Comparison of ENCODE assay signal across 8 cellular contexts in genomic region chr19:58182989-58183821, GRCh38. TPM values are rescaled to one million over a fixed set of nuclear protein-coding genes. Genes with fewer than 3 reads are reported as not detected.
DNase-seq lines count a peak whose midpoint lies in the region; ATAC-seq, FAIRE-seq and TF ChIP-seq lines count a peak whose summit lies in the region.

Gene ZNF274, plus strand, starts transcription at chr19:58183061. Its CDS starts 905 bp downstream, at chr19:58183966.

- peaks cover 64% of the 10 kb centered on the region for H3K36me3 Mint-ChIP-seq in CD8-positive, alpha-beta T cell

- H4K8ac ChIP-seq in H1 (ENCODE audit: extremely low read depth, insufficient read depth, low read length), result peak within 1 kb of the TSS; percentile 100
- H4K8ac ChIP-seq in mesendoderm (ENCODE audit: low read depth, low read length), result peak within 1 kb of the TSS; percentile 88

- H3K27me3 ChIP-seq in CD8-positive, alpha-beta T cell (ENCODE audit: insufficient read depth, low read length), result no peaks in the 10 kb centered on the region
- no peaks in the 10 kb centered on the region for H3K27me3 ChIP-seq in H1 (replicated peaks in 1 of 4; ENCODE audit: control insufficient read depth in 3 of 4, extremely low read depth in 1 of 4, insufficient read depth in 3 of 4, low read length in 3 of 4)
- no peaks in the 10 kb centered on the region for H3K27me3 ChIP-seq in mesendoderm (ENCODE audit: insufficient read depth, low read length, poor library complexity)

- intact Hi-C loops in CD8-positive, alpha-beta T cell (cut with DNase I, micrococcal nuclease), result loop anchor here (1.0 to 5.0 kb wide), 16 partner anchors 28 to 942 kb away; partner anchors contain the start of genes ERVK3-1 (in 2 of the 2), ZNF497 (in 2 of the 2), ZNF8 (in 2 of the 2) and RPS5 (in 1 of the 2)

- peak within 1 kb of the TSS; percentile 100 for H3K18ac ChIP-seq in H1 (ENCODE audit: extremely low read depth, low read length)
- peak within 1 kb of the TSS; percentile 82 for H3K18ac ChIP-seq in mesendoderm (ENCODE audit: low read length)

- TF ChIP-seq POLR2A in H1 (IDR thresholded peaks at IDR 0.05; ENCODE audit: control extremely low read depth in 1 of 2, low read depth in 2 of 2, low read length in 2 of 2), result peak; percentile 87 to 96

- H3K23me2 ChIP-seq in H1 (ENCODE audit: low read depth, low read length), result peaks cover 9% of the 10 kb centered on the region; the same call in 1 of the 2 replicates

- no peak within 1 kb of the TSS for H2BK120ac ChIP-seq in H1 (replicated peaks; ENCODE audit: low read depth, low read length)
- H2BK120ac ChIP-seq in mesendoderm (ENCODE audit: low read depth, low read length), result no peak within 1 kb of the TSS

- H3K27ac ChIP-seq in CD8-positive, alpha-beta T cell (ENCODE audit: low read depth, low read length), result peak within 1 kb of the TSS; percentile 99
- H3K27ac ChIP-seq in H1 (ENCODE audit: low read depth, low read length), result peak within 1 kb of the TSS; percentile 99
- peak within 1 kb of the TSS; percentile 88 for H3K27ac ChIP-seq in mesendoderm (ENCODE audit: low read depth, low read length)

- peaks cover 4% of the 10 kb centered on the region for H3K79me1 ChIP-seq in H1 (ENCODE audit: low read depth, low read length)
- peaks cover 17% of the 10 kb centered on the region for H3K79me1 ChIP-seq in mesendoderm (ENCODE audit: low read length)

- H3K23ac ChIP-seq in H1 (ENCODE audit: insufficient read length), result no peak within 1 kb of the TSS
- H3K23ac ChIP-seq in mesendoderm (ENCODE audit: low read length), result peak within 1 kb of the TSS; percentile 98

- no peak for FAIRE-seq in H1 (lab: Jason Lieb, UNC)

- WGBS in H1 (ENCODE audit: extremely low coverage in 1 of 2, insufficient coverage in 1 of 2, insufficient read length in 1 of 2, insufficient replicate concordance in 2 of 2, low coverage in 1 of 2, low lambda C conversion rate in 2 of 2, missing lambda C conversion rate in 1 of 2), 2 experiments, result 2% methylated on average over 67 of the region's 80 CpGs; no CpG with 5 or more reads in 1 of the 2 experiments
- no CpG with 5 or more reads among the region's 80 CpGs for WGBS in mesendoderm (ENCODE audit: extremely low coverage, insufficient coverage, low lambda C conversion rate)

- POLR2A ChIA-PET in CD8-positive, alpha-beta T cell (lab: Charles Lee), result interaction anchor here (0.7 to 2.4 kb wide), 27 partner anchors 10 to 1790 kb away, joined by 3 to 15 read pairs (median 5); partner anchors contain the start of genes ERVK3-1, ZBTB45, ZNF154 and ZNF211
- POLR2A ChIA-PET in H1 (lab: Charles Lee; ENCODE audit: partially characterized antibody), result interaction anchor here (0.6 to 2.2 kb wide), 46 partner anchors 9 to 363 kb away, joined by 3 to 25 read pairs (median 4); partner anchors contain the start of genes ERVK3-1, TRIM28, ZNF135 and ZNF329

- peaks cover 9% of the 10 kb centered on the region for H3K4me1 ChIP-seq in CD8-positive, alpha-beta T cell (ENCODE audit: insufficient read depth, low read length)
- H3K4me1 ChIP-seq in H1 (replicated peaks in 1 of 4; ENCODE audit: control insufficient read depth in 3 of 4, insufficient read depth in 4 of 4, low read length in 3 of 4) (no peaks in the 10 kb centered on the region; a peak in 1 of 7 replicates), mesendoderm (ENCODE audit: control insufficient read depth, low read depth, low read length) (no peaks in the 10 kb centered on the region)

- H2BK12ac ChIP-seq in H1 (ENCODE audit: low read depth, low read length), result peak within 1 kb of the TSS; percentile 97

- peak within 1 kb of the TSS; percentile 99 for H3K4ac ChIP-seq in H1 (replicated peaks; ENCODE audit: insufficient read length, low read depth, low read length)
- peak within 1 kb of the TSS; percentile 75 for H3K4ac ChIP-seq in mesendoderm (ENCODE audit: low read depth, low read length)

- H3K9me3 Mint-ChIP-seq in CD8-positive, alpha-beta T cell, result peaks cover 29% of the 10 kb centered on the region

- no peaks in the 10 kb centered on the region for H4K20me1 ChIP-seq in H1 (replicated peaks in 1 of 2; ENCODE audit: control insufficient read depth in 1 of 2, insufficient read depth in 2 of 2, low read length in 2 of 2)

- H3K79me2 ChIP-seq in H1 (ENCODE audit: control insufficient read depth in 1 of 2, insufficient read depth in 2 of 2, low read length in 2 of 2), result peaks cover 2 to 12% of the 10 kb centered on the region in 2 experiments; a peak in 2 of 4 replicates
- H3K79me2 ChIP-seq in mesendoderm (ENCODE audit: control insufficient read depth, insufficient read depth, low read length), result peaks cover 8% of the 10 kb centered on the region

- H3K4me3 ChIP-seq in CD8-positive, alpha-beta T cell (ENCODE audit: low read depth, low read length), result peak within 1 kb of the TSS; percentile 90
- peak within 1 kb of the TSS; percentile 94 to 97 (median 96) for H3K4me3 ChIP-seq in H1 (ENCODE audit: extremely low read depth in 1 of 4, insufficient read depth in 2 of 4, low read depth in 3 of 4, low read length in 4 of 4)
- peak within 1 kb of the TSS; percentile 98 for H3K4me3 ChIP-seq in mesendoderm (ENCODE audit: low read length)

- peak within 1 kb of the TSS; percentile 100 for H4K5ac ChIP-seq in H1 (ENCODE audit: insufficient read length, low read depth, low read length)
- H4K5ac ChIP-seq in mesendoderm (ENCODE audit: low read length), result no peak within 1 kb of the TSS

- H2BK5ac ChIP-seq in H1 (ENCODE audit: low read depth, low read length) (peak within 1 kb of the TSS; percentile 99), mesendoderm (ENCODE audit: low read length) (peak within 1 kb of the TSS; percentile 99)

- ATAC-seq in CD8-positive, alpha-beta T cell, result peak; percentile 86
- ATAC-seq in GM19452 (IDR thresholded peaks at IDR 0.05; ENCODE audit: unreplicated experiment), result peak; percentile 93

- peak within 1 kb of the TSS; percentile 99 for H4K91ac ChIP-seq in H1 (replicated peaks; ENCODE audit: insufficient read length, low read length)

- peak within 1 kb of the TSS; percentile 76; the same call in 1 of the 2 replicates for H2AFZ ChIP-seq in H1 (ENCODE audit: low read length)

- peaks cover 62% of the 10 kb centered on the region for H3K9me3 ChIP-seq in CD8-positive, alpha-beta T cell (ENCODE audit: low read length)
- H3K9me3 ChIP-seq in H1 (ENCODE audit: insufficient read depth in 2 of 2, low read depth in 1 of 2, low read length in 1 of 2), result peaks cover 39 to 42% of the 10 kb centered on the region in 2 experiments

- H3K14ac ChIP-seq in H1 (ENCODE audit: insufficient read length), result no peak within 1 kb of the TSS

- peak within 1 kb of the TSS; percentile 99 for H2BK15ac ChIP-seq in H1 (ENCODE audit: low read length)
- H2BK15ac ChIP-seq in mesendoderm (replicated peaks; ENCODE audit: low read depth), result no peak within 1 kb of the TSS

- peak within 1 kb of the TSS; percentile 69 to 91 for H3K4me2 ChIP-seq in H1 (ENCODE audit: insufficient read depth in 1 of 2, low read depth in 2 of 2, low read length in 2 of 2)
- peak within 1 kb of the TSS; percentile 91 for H3K4me2 ChIP-seq in mesendoderm (ENCODE audit: low read length)

- TF ChIP-seq RAD21 in H1 (IDR thresholded peaks at IDR 0.05 in 1 of 2, conservative IDR thresholded peaks at IDR 0.05 in 1 of 2; ENCODE audit: low read depth in 2 of 2, low read length in 2 of 2), result no peak

- H3K9ac ChIP-seq in H1 (replicated peaks in 1 of 4; ENCODE audit: extremely low read depth in 1 of 4, low read depth in 3 of 4, low read length in 3 of 4) (peak within 1 kb of the TSS; percentile 70 to 98 (median 96)), mesendoderm (ENCODE audit: low read length) (peak within 1 kb of the TSS; percentile 98)

- no peak for TF ChIP-seq EP300 in H1 (IDR thresholded peaks at IDR 0.05; ENCODE audit: borderline replicate concordance in 1 of 2, low read depth in 2 of 2, low read length in 2 of 2)

- peak within 1 kb of the TSS; percentile 91 for H3K4me3 Mint-ChIP-seq in CD8-positive, alpha-beta T cell

- H3K56ac ChIP-seq in H1 (replicated peaks; ENCODE audit: insufficient read length, low read depth, low read length) (peak within 1 kb of the TSS; percentile 99), mesendoderm (ENCODE audit: low read length) (peak within 1 kb of the TSS; percentile 100)

- no peak for TF ChIP-seq CTCF in CD8-positive, alpha-beta T cell (IDR thresholded peaks at IDR 0.05)
- no peak for TF ChIP-seq CTCF in H1 (IDR thresholded peaks at IDR 0.05; ENCODE audit: control extremely low read depth in 1 of 3, insufficient read depth in 1 of 3, low read depth in 1 of 3, low read length in 3 of 3)

- peak; percentile 88 to 96 (median 93) for DNase-seq in CD8-positive, alpha-beta T cell
- DNase-seq in HK-2 (ENCODE audit: unreplicated experiment) (peak; percentile 99), NOMO-1 (lab: John Stamatoyannopoulos, UW; ENCODE audit: unreplicated experiment in 2 of 2) (peak; percentile 90 to 97), H1 (ENCODE audit: low read depth in 1 of 2, low spot score in 2 of 2) (peak; percentile 84 to 97), mesendoderm (peak; percentile 98)
- peak; percentile 82 to 92 (median 85) for DNase-seq in activated CD8-positive, alpha-beta memory T cell treated with anti-CD3 and anti-CD28 coated beads for 48 hours (ENCODE audit: low read depth in 2 of 3, low spot score in 2 of 3)
- peak; percentile 87 for DNase-seq in stimulated activated CD8-positive, alpha-beta memory T cell treated with anti-CD3 and anti-CD28 coated beads, Interleukin-12 subunit alpha, Interleukin-12 subunit beta, amount 100 ng/mL, for 4 hours (ENCODE audit: low read depth)

- H3K27me3 Mint-ChIP-seq in CD8-positive, alpha-beta T cell (ENCODE audit: low read depth), result no peaks in the 10 kb centered on the region

- H2AK5ac ChIP-seq in H1 (ENCODE audit: low read depth, low read length), result peak within 1 kb of the TSS; percentile 68; the same call in 1 of the 2 replicates
- peak within 1 kb of the TSS; percentile 10 for H2AK5ac ChIP-seq in mesendoderm (ENCODE audit: low read length)

- CTCF ChIA-PET in CD8-positive, alpha-beta T cell (lab: Charles Lee), result interaction anchor here (0.9 to 1.0 kb wide), 2 partner anchors 12 to 336 kb away, joined by 3 to 5 read pairs; partner anchors contain the start of gene ZBTB45
- CTCF ChIA-PET in H1 (lab: Charles Lee; ENCODE audit: partially characterized antibody), result interaction anchor here (0.6 to 1.2 kb wide), 5 partner anchors 10 to 520 kb away, joined by 3 to 5 read pairs (median 3); no protein-coding TSS in a partner anchor

- peaks cover 22% of the 10 kb centered on the region for H3K4me1 Mint-ChIP-seq in CD8-positive, alpha-beta T cell (ENCODE audit: low read depth)

- H2BK20ac ChIP-seq in H1 (ENCODE audit: low read length), result no peak within 1 kb of the TSS

- peak within 1 kb of the TSS; percentile 100 for H3K27ac Mint-ChIP-seq in CD8-positive, alpha-beta T cell

- peaks cover 17% of the 10 kb centered on the region for H3K36me3 ChIP-seq in CD8-positive, alpha-beta T cell (ENCODE audit: insufficient read depth, low read length)
- H3K36me3 ChIP-seq in H1 (ENCODE audit: control insufficient read depth in 2 of 4, insufficient read depth in 4 of 4, low read length in 3 of 4) (peaks cover 9 to 31% (median 25%) of the 10 kb centered on the region in 4 experiments; a peak in 7 of 8 replicates), mesendoderm (ENCODE audit: control insufficient read depth, insufficient read depth, low read length) (peaks cover 8% of the 10 kb centered on the region)

RNA-seq across cellular contexts. Expression of gene ZNF274, which starts in this region (rescaled TPM):
- 10 to 100 TPM; 52.7 to 58.9 TPM for total RNA-seq in CD8-positive, alpha-beta T cell
- 25.1 and 27.7 TPM in 2 replicates for total RNA-seq in H1 (2021; fragmentation: NEBNext Ultra II Directional; extraction: Animal tissue kit (Norgen Biotek cat#: 25700))
- 13.3 and 14.2 TPM in 2 replicates for polyA plus RNA-seq in H1 (2011; rRNA removed)
- polyA plus RNA-seq in H1 (2011; cell fraction: cytosol; rRNA removed), result 22.8 TPM
- 31.8 TPM for polyA plus RNA-seq in H1 (2011; cell fraction: nucleus; rRNA removed)
- polyA plus RNA-seq in H1 (2012, experiment 1 of 2), result 23.2 to 26.0 TPM (median 24.9 TPM) in 4 replicates
- 6.0 TPM for polyA plus RNA-seq in H1 (2012, experiment 2 of 2)
- polyA plus RNA-seq in H1 (2013, experiment 1 of 2), result 15.6 TPM
- 15.7 TPM for polyA plus RNA-seq in H1 (2013, experiment 2 of 2)
- 30.2 and 34.7 TPM in 2 replicates for polyA minus RNA-seq in H1 (2011; rRNA and poly(A)+ RNA removed)
- 18.1 TPM for polyA minus RNA-seq in H1 (2011; cell fraction: cytosol; rRNA and poly(A)+ RNA removed)
- 42.1 TPM for polyA minus RNA-seq in H1 (2011; cell fraction: nucleus; rRNA and poly(A)+ RNA removed)
- 15.9 TPM for polyA plus RNA-seq in mesendoderm (2013, experiment 1 of 2)
- 15.1 TPM for polyA plus RNA-seq in mesendoderm (2013, experiment 2 of 2)

Comparison
In these comparisons a context has a peak if more than half of its experiments do, and no peak if none do; other contexts are left out.
1. Peak in every context shown above with its lines: DNase-seq, ATAC-seq, H3K4me3 ChIP-seq and H3K27ac ChIP-seq.